Comparison of ENCODE assay signal across 12 cellular contexts in the genomic region with DNA sequence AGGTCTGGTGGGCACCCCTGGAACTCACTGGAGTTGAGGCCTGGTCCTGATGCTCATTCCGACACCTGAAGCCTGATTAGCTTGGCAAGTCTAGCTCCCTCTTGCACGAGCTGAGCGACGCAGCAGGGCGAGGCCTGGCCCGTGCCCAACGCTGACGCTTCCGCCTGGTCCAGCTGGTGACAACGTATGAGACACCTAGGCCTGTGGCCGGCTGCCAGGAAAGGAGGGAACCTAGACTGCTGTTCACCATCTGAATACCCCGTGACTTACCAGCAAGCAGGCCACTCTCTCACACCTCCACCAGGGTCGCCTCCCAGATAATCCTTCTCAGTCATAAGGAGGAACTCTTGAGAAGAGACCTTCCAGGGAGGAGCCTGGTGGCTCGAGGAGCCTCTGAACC. TPM values are rescaled to one million over a fixed set of nuclear protein-coding genes. Genes with fewer than 3 reads are reported as not detected.
A peak's percentile ranks its signal among the peaks of the same experiment; 100 is the strongest.
DNase-seq lines count a peak whose midpoint lies in the region; ATAC-seq and TF ChIP-seq lines count a peak whose summit lies in the region.
"Had no signal": no experiment of that assay in that cellular context is flagged by ENCODE, and none has a peak within 500 bp of the region (broad histone marks: within the 10 kb centered on the region; RNA-seq: fewer than 3 reads in every experiment).

No MANE protein-coding gene starts in this region.

- no peak for TF ChIP-seq CTCF in C4-2B (conservative IDR thresholded peaks at IDR 0.05)
- TF ChIP-seq CTCF in epithelial cell of esophagus (IDR thresholded peaks at IDR 0.05; ENCODE audit: insufficient read depth, low read depth, low read length, missing control alignments) = no peak
- TF ChIP-seq CTCF in omental fat pad (IDR thresholded peaks at IDR 0.05) = no peak

- no peak overlapping the region for H3K4me3 ChIP-seq in epithelial cell of esophagus (ENCODE audit: low read length)
- H3K4me3 ChIP-seq: heart right ventricle, skin epidermis had no signal

- TF ChIP-seq EP300 in Ishikawa (IDR thresholded peaks at IDR 0.05; ENCODE audit: borderline replicate concordance) = no peak

- no peak for TF ChIP-seq RAD21 in Ishikawa (IDR thresholded peaks at IDR 0.05; ENCODE audit: low read depth)

- H3K27ac ChIP-seq in C4-2B = peak overlapping the region; percentile 8; the same call in 1 of the 2 replicates
- H3K27ac ChIP-seq: heart right ventricle, skin epidermis had no signal

- no peak for ATAC-seq in GM21737 (IDR thresholded peaks at IDR 0.05; ENCODE audit: unreplicated experiment)
- ATAC-seq in GM21717 (IDR thresholded peaks at IDR 0.05; ENCODE audit: unreplicated experiment) = no peak
- no peak for ATAC-seq in omental fat pad (ENCODE audit: low FRiP score)

- DNase-seq in NCI-H69 (lab: John Stamatoyannopoulos, UW) (peak; percentile 94), epithelial cell of esophagus (ENCODE audit: low read depth) (peak; percentile 96), SKM-1 (lab: John Stamatoyannopoulos, UW; ENCODE audit: unreplicated experiment) (no peak), omental fat pad (ENCODE audit: low spot score) (no peak)
- DNase-seq: activated CD4-positive, alpha-beta memory T cell treated with anti-CD3 and anti-CD28 coated beads for 36 hours; heart right ventricle; stimulated activated CD8-positive, alpha-beta memory T cell treated with anti-CD3 and anti-CD28 coated beads, Interleukin-4, amount 100 ng/mL, for 48 hours had no signal

TF ChIP-seq in Ishikawa, 13 proteins besides CTCF, POLR2A, EP300 and RAD21:
- TF ChIP-seq CEBPB (IDR thresholded peaks at IDR 0.05) (no peak), FOXM1 (IDR thresholded peaks at IDR 0.05; ENCODE audit: borderline replicate concordance, low read depth) (no peak), ZBTB7A (IDR thresholded peaks at IDR 0.05; ENCODE audit: low read depth) (no peak), NFIC (IDR thresholded peaks at IDR 0.05) (peak; percentile 86), EGR1 (IDR thresholded peaks at IDR 0.05) (no peak), TAF1 (IDR thresholded peaks at IDR 0.05; ENCODE audit: low read depth) (no peak), TCF12 (IDR thresholded peaks at IDR 0.05; ENCODE audit: low read depth) (no peak), YY1 (IDR thresholded peaks at IDR 0.05; ENCODE audit: low read depth) (no peak), MAX (IDR thresholded peaks at IDR 0.05) (0 out of 2 replicates have a peak, but pooled peaks have one; percentile 13), CREB1 (IDR thresholded peaks at IDR 0.05; ENCODE audit: low read depth) (no peak), TEAD4 (IDR thresholded peaks at IDR 0.05) (no peak)
- TF ChIP-seq, protein P1, sequence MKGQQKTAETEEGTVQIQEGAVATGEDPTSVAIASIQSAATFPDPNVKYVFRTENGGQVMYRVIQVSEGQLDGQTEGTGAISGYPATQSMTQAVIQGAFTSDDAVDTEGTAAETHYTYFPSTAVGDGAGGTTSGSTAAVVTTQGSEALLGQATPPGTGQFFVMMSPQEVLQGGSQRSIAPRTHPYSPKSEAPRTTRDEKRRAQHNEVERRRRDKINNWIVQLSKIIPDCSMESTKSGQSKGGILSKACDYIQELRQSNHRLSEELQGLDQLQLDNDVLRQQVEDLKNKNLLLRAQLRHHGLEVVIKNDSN (IDR thresholded peaks at IDR 0.05) = 0 out of 2 replicates have a peak, but pooled peaks have one; percentile 19
- TF ChIP-seq, protein P2, sequence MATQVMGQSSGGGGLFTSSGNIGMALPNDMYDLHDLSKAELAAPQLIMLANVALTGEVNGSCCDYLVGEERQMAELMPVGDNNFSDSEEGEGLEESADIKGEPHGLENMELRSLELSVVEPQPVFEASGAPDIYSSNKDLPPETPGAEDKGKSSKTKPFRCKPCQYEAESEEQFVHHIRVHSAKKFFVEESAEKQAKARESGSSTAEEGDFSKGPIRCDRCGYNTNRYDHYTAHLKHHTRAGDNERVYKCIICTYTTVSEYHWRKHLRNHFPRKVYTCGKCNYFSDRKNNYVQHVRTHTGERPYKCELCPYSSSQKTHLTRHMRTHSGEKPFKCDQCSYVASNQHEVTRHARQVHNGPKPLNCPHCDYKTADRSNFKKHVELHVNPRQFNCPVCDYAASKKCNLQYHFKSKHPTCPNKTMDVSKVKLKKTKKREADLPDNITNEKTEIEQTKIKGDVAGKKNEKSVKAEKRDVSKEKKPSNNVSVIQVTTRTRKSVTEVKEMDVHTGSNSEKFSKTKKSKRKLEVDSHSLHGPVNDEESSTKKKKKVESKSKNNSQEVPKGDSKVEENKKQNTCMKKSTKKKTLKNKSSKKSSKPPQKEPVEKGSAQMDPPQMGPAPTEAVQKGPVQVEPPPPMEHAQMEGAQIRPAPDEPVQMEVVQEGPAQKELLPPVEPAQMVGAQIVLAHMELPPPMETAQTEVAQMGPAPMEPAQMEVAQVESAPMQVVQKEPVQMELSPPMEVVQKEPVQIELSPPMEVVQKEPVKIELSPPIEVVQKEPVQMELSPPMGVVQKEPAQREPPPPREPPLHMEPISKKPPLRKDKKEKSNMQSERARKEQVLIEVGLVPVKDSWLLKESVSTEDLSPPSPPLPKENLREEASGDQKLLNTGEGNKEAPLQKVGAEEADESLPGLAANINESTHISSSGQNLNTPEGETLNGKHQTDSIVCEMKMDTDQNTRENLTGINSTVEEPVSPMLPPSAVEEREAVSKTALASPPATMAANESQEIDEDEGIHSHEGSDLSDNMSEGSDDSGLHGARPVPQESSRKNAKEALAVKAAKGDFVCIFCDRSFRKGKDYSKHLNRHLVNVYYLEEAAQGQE (IDR thresholded peaks at IDR 0.05; ENCODE audit: low read depth) = no peak

RNA-seq across cellular contexts. Expression of gene YTHDF1, which starts 24.5 kb away (rescaled TPM):
- total RNA-seq in omental fat pad = 10 to 100 TPM; 21.2 to 49.6 (median 25.8) TPM

RNA-seq across cellular contexts. Expression of gene BIRC7, which starts 44.3 kb away (rescaled TPM):
- 1 to 10 TPM in 1 of 4 donors, under 1 TPM in 1, not detected in 2; 0.48 to 3.0 TPM for total RNA-seq in omental fat pad
- total RNA-seq: activated CD4-positive, alpha-beta memory T cell treated with anti-CD3 and anti-CD28 coated beads for 36 hours had no signal

Comparison
In these comparisons a context has a peak if more than half of its experiments do, and no peak if none do; other contexts are left out.
1. DNase-seq: peak in NCI-H69 (single experiment) and epithelial cell of esophagus (single experiment); none in SKM-1 (single experiment) and omental fat pad (single experiment).